28 cellular contexts compared by ENCODE assay signal in the genomic region with DNA sequence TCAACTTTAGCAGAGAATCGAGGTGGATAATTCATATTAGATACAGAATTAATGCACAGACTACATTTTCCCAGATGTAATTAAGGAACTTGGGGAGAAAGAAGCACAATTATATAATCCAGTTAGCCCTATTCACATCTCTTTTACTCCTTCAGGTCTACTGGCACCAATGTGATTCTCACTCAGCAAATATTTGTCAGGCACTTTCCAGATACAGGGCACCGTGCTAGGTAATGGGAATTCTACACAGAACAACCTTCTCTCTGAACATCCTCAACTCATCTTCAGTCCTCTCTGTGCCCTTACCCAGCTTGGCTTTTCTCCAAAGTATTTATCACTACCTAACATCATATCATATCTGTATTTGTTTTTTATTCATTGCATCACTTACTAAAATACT. TPM values are rescaled to one million over a fixed set of nuclear protein-coding genes. Genes with fewer than 3 reads are reported as not detected.
"Had no signal": no experiment of that assay in that cellular context is flagged by ENCODE, and none has a peak within 500 bp of the region (broad histone marks: within the 10 kb centered on the region; RNA-seq: fewer than 3 reads in every experiment).

No MANE protein-coding gene starts in this region.

- H3K79me2 ChIP-seq: parathyroid adenoma had no signal

- H3K4me3 ChIP-seq: neural progenitor cell, ovary, psoas muscle, sigmoid colon, stomach, thoracic aorta, thyroid gland, tibial nerve, upper lobe of left lung had no signal

- H3K4me2 ChIP-seq: neural progenitor cell had no signal

- H3K9ac ChIP-seq: neural progenitor cell, parathyroid adenoma had no signal

- H3K27me3 ChIP-seq: ovary, thyroid gland, upper lobe of left lung had no signal

- H3K27ac ChIP-seq: neural progenitor cell, ovary, parathyroid adenoma, psoas muscle, sigmoid colon, stomach, thoracic aorta, thyroid gland, tibial nerve, upper lobe of left lung had no signal

- H3K4me1 ChIP-seq: parathyroid adenoma, psoas muscle, sigmoid colon, tibial nerve, upper lobe of left lung had no signal

- H3K36me3 Mint-ChIP-seq: neural progenitor cell; stimulated activated effector memory CD8-positive, alpha-beta T cell treated with anti-CD3 and anti-CD28 coated beads, Interleukin-12 subunit alpha, Interleukin-12 subunit beta, amount 100 ng/mL, for 72 hours; stimulated activated naive B cell treated with anti-CD40 and anti-IgM and Interleukin-4, amounts not matched to agents 10 μg/mL and 1 μg/mL and 100 μg/mL, for 72 hours had no signal

- ATAC-seq: naive thymus-derived CD4-positive, alpha-beta T cell; natural killer cell; psoas muscle; right cardiac atrium; stimulated activated effector memory CD8-positive, alpha-beta T cell treated with anti-CD3 and anti-CD28 coated beads, Interleukin-12 subunit alpha, Interleukin-12 subunit beta, amount 100 ng/mL, for 72 hours; stimulated activated naive B cell treated with anti-CD40 and anti-IgM and Interleukin-4, amounts not matched to agents 10 μg/mL and 1 μg/mL and 100 μg/mL, for 72 hours had no signal

- H3K9me3 ChIP-seq: ovary, psoas muscle, sigmoid colon, stomach, thoracic aorta, thyroid gland, tibial nerve, upper lobe of left lung had no signal

- H3K4me3 Mint-ChIP-seq: naive thymus-derived CD4-positive, alpha-beta T cell; natural killer cell; nephron; neural progenitor cell; stimulated activated effector memory CD8-positive, alpha-beta T cell treated with anti-CD3 and anti-CD28 coated beads, Interleukin-12 subunit alpha, Interleukin-12 subunit beta, amount 100 ng/mL, for 72 hours; stimulated activated naive B cell treated with anti-CD40 and anti-IgM and Interleukin-4, amounts not matched to agents 10 μg/mL and 1 μg/mL and 100 μg/mL, for 72 hours; stimulated activated naive CD8-positive, alpha-beta T cell treated with anti-CD3 and anti-CD28 coated beads, Interleukin-15, Interleukin-2, amounts not matched to agents 100 ng/mL and 50 ng/mL, for 24 hours had no signal

- H3K36me3 ChIP-seq: neural progenitor cell, ovary, sigmoid colon, stomach, thoracic aorta, thyroid gland, tibial nerve, upper lobe of left lung had no signal

- H3K27me3 Mint-ChIP-seq: progenitor cell of endocrine pancreas had no signal

- FAIRE-seq: small intestine, urothelium cell line had no signal

- DNase-seq: naive thymus-derived CD4-positive, alpha-beta T cell; natural killer cell; occipital lobe; ovary; posterior cingulate gyrus; psoas muscle; right cardiac atrium; sigmoid colon; small intestine; stimulated activated CD4-positive, alpha-beta T cell treated with anti-CD3 and anti-CD28 coated beads, Interleukin-15, amount 100 ng/mL, for 24 hours; stimulated activated CD4-positive, alpha-beta T cell treated with anti-CD3 and anti-CD28 coated beads, Interleukin-2, amount 100 ng/mL, for 24 hours; stimulated activated CD4-positive, alpha-beta T cell treated with anti-CD3 and anti-CD28 coated beads, Interleukin-2, amount 100 ng/mL, for 48 hours; stimulated activated CD4-positive, alpha-beta T cell treated with anti-CD3 and anti-CD28 coated beads, Interleukin-4, amount 100 ng/mL, for 24 hours; stimulated activated naive B cell treated with anti-CD40 and anti-IgM and Interleukin-4, amounts not matched to agents 10 μg/mL and 1 μg/mL and 100 μg/mL, for 72 hours; stimulated activated naive CD4-positive, alpha-beta T cell treated with Interleukin-2 at 50 U/mL for 16 hours; stomach; thyroid gland; trophoblast cell; upper lobe of left lung had no signal

- H3K4me1 Mint-ChIP-seq: natural killer cell; stimulated activated effector memory CD8-positive, alpha-beta T cell treated with anti-CD3 and anti-CD28 coated beads, Interleukin-12 subunit alpha, Interleukin-12 subunit beta, amount 100 ng/mL, for 72 hours; stimulated activated naive B cell treated with anti-CD40 and anti-IgM and Interleukin-4, amounts not matched to agents 10 μg/mL and 1 μg/mL and 100 μg/mL, for 72 hours had no signal

- H3K27ac Mint-ChIP-seq: natural killer cell; nephron; neural progenitor cell; stimulated activated effector memory CD8-positive, alpha-beta T cell treated with anti-CD3 and anti-CD28 coated beads, Interleukin-12 subunit alpha, Interleukin-12 subunit beta, amount 100 ng/mL, for 72 hours; stimulated activated naive B cell treated with anti-CD40 and anti-IgM and Interleukin-4, amounts not matched to agents 10 μg/mL and 1 μg/mL and 100 μg/mL, for 72 hours; stimulated activated naive CD8-positive, alpha-beta T cell treated with anti-CD3 and anti-CD28 coated beads, Interleukin-15, Interleukin-2, amounts not matched to agents 100 ng/mL and 50 ng/mL, for 24 hours had no signal

- H3K9me3 Mint-ChIP-seq: natural killer cell; nephron; neural progenitor cell; stimulated activated naive CD8-positive, alpha-beta T cell treated with anti-CD3 and anti-CD28 coated beads, Interleukin-15, Interleukin-2, amounts not matched to agents 100 ng/mL and 50 ng/mL, for 24 hours had no signal

- H2AFZ ChIP-seq: neural progenitor cell, parathyroid adenoma had no signal

RNA-seq across cellular contexts. Expression of a gene that starts 15.6 kb away (rescaled TPM):
- total RNA-seq: naive thymus-derived CD4-positive, alpha-beta T cell; natural killer cell had no signal
- polyA plus RNA-seq: naive thymus-derived CD4-positive, alpha-beta T cell had no signal
